In the genomic region with DNA sequence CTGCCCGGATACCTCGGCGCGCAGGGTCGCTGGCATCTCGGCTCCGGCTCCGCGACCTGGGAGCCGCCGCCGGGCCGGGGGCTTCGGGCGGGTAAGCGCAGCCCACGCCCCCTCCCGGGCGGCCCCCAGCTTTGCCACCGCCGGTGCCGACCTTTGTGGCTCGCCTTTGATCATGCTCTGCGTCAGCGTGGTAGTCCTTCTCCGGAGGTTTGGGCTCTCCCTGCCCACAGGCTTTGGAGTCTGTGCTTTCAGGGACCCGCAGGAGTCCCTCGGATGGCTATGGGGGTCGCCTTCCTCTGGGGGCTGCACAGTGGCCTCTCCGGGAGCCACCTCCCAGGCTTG, we compare ENCODE assay signal across 8 cellular contexts. TPM values are rescaled to one million over a fixed set of nuclear protein-coding genes. Genes with fewer than 3 reads are reported as not detected.
A peak's percentile ranks its signal among the peaks of the same experiment; 100 is the strongest.
DNase-seq lines count a peak whose midpoint lies in the region; ATAC-seq and TF ChIP-seq lines count a peak whose summit lies in the region.

No MANE protein-coding gene starts in this region.

- peak overlapping the region; percentile 67 for H3K4me3 ChIP-seq in neural cell (ENCODE audit: low read length)

- H3K27me3 ChIP-seq in neural cell (ENCODE audit: insufficient read depth, low read depth, low read length) = peaks cover 27% of the 10 kb centered on the region

- no peaks in the 10 kb centered on the region for H3K79me2 ChIP-seq in neural cell (replicated peaks; ENCODE audit: insufficient read depth, low read length)

- ATAC-seq in GM18498 (IDR thresholded peaks at IDR 0.05; ENCODE audit: unreplicated experiment) (peak; percentile 5), HG03432 (IDR thresholded peaks at IDR 0.05; ENCODE audit: unreplicated experiment) (peak; percentile 23), GM18519 (IDR thresholded peaks at IDR 0.05; ENCODE audit: low FRiP score, unreplicated experiment) (no peak), HG03439 (IDR thresholded peaks at IDR 0.05; ENCODE audit: unreplicated experiment) (no peak)
- peak; percentile 12 for ATAC-seq in central memory CD8-positive, alpha-beta T cell (replicated peaks; ENCODE audit: extremely low read depth, poor library complexity, severe bottlenecking)

- no peak for TF ChIP-seq RAD21 in neural cell (conservative IDR thresholded peaks at IDR 0.05)

- no peak for TF ChIP-seq CTCF in neural cell (IDR thresholded peaks at IDR 0.05; ENCODE audit: poor library complexity, severe bottlenecking)

- H3K9me2 ChIP-seq in neural cell (ENCODE audit: insufficient read depth, low read length) = no peaks in the 10 kb centered on the region

- TF ChIP-seq EP300 in neural cell (conservative IDR thresholded peaks at IDR 0.05; ENCODE audit: poor library complexity, severe bottlenecking) = no peak

- no peaks in the 10 kb centered on the region for H4K20me1 ChIP-seq in neural cell (ENCODE audit: insufficient read depth)

- no peak overlapping the region for H3K27ac ChIP-seq in neural cell (ENCODE audit: low read length)

- H3K9me3 Mint-ChIP-seq in central memory CD8-positive, alpha-beta T cell = no peaks in the 10 kb centered on the region

- peak overlapping the region; percentile 81 for H3K4me3 Mint-ChIP-seq in central memory CD8-positive, alpha-beta T cell

- no peak for DNase-seq in central memory CD8-positive, alpha-beta T cell (ENCODE audit: low spot score in 2 of 2)
- DNase-seq in DMS153 (lab: John Stamatoyannopoulos, UW) = no peak
- DNase-seq in DMS 273 treated with DMSO at 0.1 percent for 48 hours (lab: John Stamatoyannopoulos, UW) = no peak

- peaks cover 3% of the 10 kb centered on the region for H3K36me3 Mint-ChIP-seq in central memory CD8-positive, alpha-beta T cell (ENCODE audit: insufficient read depth)

- no peaks in the 10 kb centered on the region for H3K27me3 Mint-ChIP-seq in central memory CD8-positive, alpha-beta T cell

- no peaks in the 10 kb centered on the region for H3F3A ChIP-seq in neural cell (ENCODE audit: insufficient read depth, low read length, poor library complexity, severe bottlenecking)

- no peaks in the 10 kb centered on the region for H3K9me3 ChIP-seq in neural cell (ENCODE audit: low read length)

- peaks cover 21% of the 10 kb centered on the region for H3K4me1 Mint-ChIP-seq in central memory CD8-positive, alpha-beta T cell

- H3K4me2 ChIP-seq in neural cell (ENCODE audit: low read length) = no peak overlapping the region

- H2AFZ ChIP-seq in neural cell (ENCODE audit: low read depth, low read length) = no peak overlapping the region

- no peaks in the 10 kb centered on the region for H3K36me3 ChIP-seq in neural cell (ENCODE audit: insufficient read depth, low read length)

- no peak overlapping the region for H3K9ac ChIP-seq in neural cell (ENCODE audit: low read length)

- peak overlapping the region; percentile 83 for H3K27ac Mint-ChIP-seq in central memory CD8-positive, alpha-beta T cell (ENCODE audit: low read depth)

TF ChIP-seq in neural cell, 6 proteins besides CTCF, POLR2A, EP300 and RAD21:
- TF ChIP-seq MXI1 (conservative IDR thresholded peaks at IDR 0.05; ENCODE audit: poor library complexity, severe bottlenecking) (no peak), EZH2 (IDR thresholded peaks at IDR 0.05; ENCODE audit: borderline replicate concordance, insufficient read depth, low read length, poor library complexity, severe bottlenecking) (no peak), SMC3 (conservative IDR thresholded peaks at IDR 0.05; ENCODE audit: poor library complexity) (no peak), TAF1 (IDR thresholded peaks at IDR 0.05; ENCODE audit: low read depth) (no peak), POLR2AphosphoS5 (IDR thresholded peaks at IDR 0.05) (no peak)
- TF ChIP-seq, protein P1, sequence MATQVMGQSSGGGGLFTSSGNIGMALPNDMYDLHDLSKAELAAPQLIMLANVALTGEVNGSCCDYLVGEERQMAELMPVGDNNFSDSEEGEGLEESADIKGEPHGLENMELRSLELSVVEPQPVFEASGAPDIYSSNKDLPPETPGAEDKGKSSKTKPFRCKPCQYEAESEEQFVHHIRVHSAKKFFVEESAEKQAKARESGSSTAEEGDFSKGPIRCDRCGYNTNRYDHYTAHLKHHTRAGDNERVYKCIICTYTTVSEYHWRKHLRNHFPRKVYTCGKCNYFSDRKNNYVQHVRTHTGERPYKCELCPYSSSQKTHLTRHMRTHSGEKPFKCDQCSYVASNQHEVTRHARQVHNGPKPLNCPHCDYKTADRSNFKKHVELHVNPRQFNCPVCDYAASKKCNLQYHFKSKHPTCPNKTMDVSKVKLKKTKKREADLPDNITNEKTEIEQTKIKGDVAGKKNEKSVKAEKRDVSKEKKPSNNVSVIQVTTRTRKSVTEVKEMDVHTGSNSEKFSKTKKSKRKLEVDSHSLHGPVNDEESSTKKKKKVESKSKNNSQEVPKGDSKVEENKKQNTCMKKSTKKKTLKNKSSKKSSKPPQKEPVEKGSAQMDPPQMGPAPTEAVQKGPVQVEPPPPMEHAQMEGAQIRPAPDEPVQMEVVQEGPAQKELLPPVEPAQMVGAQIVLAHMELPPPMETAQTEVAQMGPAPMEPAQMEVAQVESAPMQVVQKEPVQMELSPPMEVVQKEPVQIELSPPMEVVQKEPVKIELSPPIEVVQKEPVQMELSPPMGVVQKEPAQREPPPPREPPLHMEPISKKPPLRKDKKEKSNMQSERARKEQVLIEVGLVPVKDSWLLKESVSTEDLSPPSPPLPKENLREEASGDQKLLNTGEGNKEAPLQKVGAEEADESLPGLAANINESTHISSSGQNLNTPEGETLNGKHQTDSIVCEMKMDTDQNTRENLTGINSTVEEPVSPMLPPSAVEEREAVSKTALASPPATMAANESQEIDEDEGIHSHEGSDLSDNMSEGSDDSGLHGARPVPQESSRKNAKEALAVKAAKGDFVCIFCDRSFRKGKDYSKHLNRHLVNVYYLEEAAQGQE (IDR thresholded peaks at IDR 0.05; ENCODE audit: borderline replicate concordance) = no peak

RNA-seq across cellular contexts. Expression of a gene that starts 7.3 kb away (rescaled TPM):
- 228 and 246 TPM in 2 replicates for polyA plus RNA-seq in neural cell
- 80.1 and 87.6 TPM in 2 replicates for polyA minus RNA-seq in neural cell

RNA-seq across cellular contexts. Expression of a gene that starts 39.7 kb away (rescaled TPM):
- polyA plus RNA-seq in neural cell = 0.36 and 0.60 TPM in 2 replicates
- 0.46 and 0.49 TPM in 2 replicates for polyA minus RNA-seq in neural cell

RNA-seq across cellular contexts. Expression of a gene that starts 40.6 kb away (rescaled TPM):
- polyA plus RNA-seq in neural cell = 0.31 and 0.54 TPM in 2 replicates
- polyA minus RNA-seq in neural cell = not detected in 2 replicates

Comparison
In these comparisons a context has a peak if more than half of its experiments do, and no peak if none do; other contexts are left out.
1. ATAC-seq: peak in GM18498 (single experiment), HG03432 (single experiment) and central memory CD8-positive, alpha-beta T cell (single experiment); none in GM18519 (single experiment) and HG03439 (single experiment).